In genomic region chr15:74769463-74770025, GRCh38 we compare ENCODE assay signal across 15 cellular contexts. TPM values are rescaled to one million over a fixed set of nuclear protein-coding genes. Genes with fewer than 3 reads are reported as not detected.
A peak's percentile ranks its signal among the peaks of the same experiment; 100 is the strongest.
DNase-seq lines count a peak whose midpoint lies in the region; ATAC-seq and TF ChIP-seq lines count a peak whose summit lies in the region.
"Had no signal": no experiment of that assay in that cellular context is flagged by ENCODE, and none has a peak within 500 bp of the region (broad histone marks: within the 10 kb centered on the region; RNA-seq: fewer than 3 reads in every experiment).

No MANE protein-coding gene starts in this region.

- H3K27ac Mint-ChIP-seq in activated CD4-positive, alpha-beta T cell treated with anti-CD3 and anti-CD28 coated beads, Interleukin-2, amount 10 ng/mL, durations not matched to agents 24 days and 14 days = no peak overlapping the region
- no peak overlapping the region for H3K27ac Mint-ChIP-seq in natural killer cell

- intact Hi-C loops in activated CD4-positive, alpha-beta T cell treated with anti-CD3 and anti-CD28 coated beads, Interleukin-2, amount 10 ng/mL, durations not matched to agents 24 days and 14 days (cut with micrococcal nuclease) = loop anchor here (1.0 to 2.0 kb wide), 3 partner anchors 17 to 395 kb away; no protein-coding TSS in a partner anchor
- intact Hi-C loops in natural killer cell (cut with micrococcal nuclease) = loop anchor here (1.0 to 2.0 kb wide), 2 partner anchors 134 to 395 kb away; no protein-coding TSS in a partner anchor

- no peak for ATAC-seq in natural killer cell
- ATAC-seq in GM19467 (IDR thresholded peaks at IDR 0.05; ENCODE audit: unreplicated experiment) = no peak

- H3K36me3 ChIP-seq in HEK293 (ENCODE audit: control insufficient read depth in 2 of 2, insufficient read depth in 1 of 2, low read length in 2 of 2) = no peaks in the 10 kb centered on the region
- H3K36me3 ChIP-seq: BLaER1 had no signal

- no peaks in the 10 kb centered on the region for H3K9me3 ChIP-seq in HEK293 (ENCODE audit: control insufficient read depth, insufficient read depth, low read depth, low read length)
- H3K9me3 ChIP-seq: BLaER1 had no signal

- H3K4me3 ChIP-seq in HEK293 (ENCODE audit: low read depth, low read length) = no peak overlapping the region
- H3K4me3 ChIP-seq: K562 had no signal

- TF ChIP-seq CTCF in HEK293 (tag by site-specific recombination; IDR thresholded peaks at IDR 0.05) (no peak), VCaP (conservative IDR thresholded peaks at IDR 0.05) (no peak), natural killer cell (IDR thresholded peaks at IDR 0.05) (no peak)

- H3K27ac ChIP-seq in HEK293 (ENCODE audit: extremely low read depth, low read depth, low read length) (no peak overlapping the region), VCaP (peak overlapping the region; percentile 65; the same call in 1 of the 2 replicates)
- H3K27ac ChIP-seq: BLaER1 had no signal

- no peaks in the 10 kb centered on the region for H3K4me1 ChIP-seq in HEK293 (ENCODE audit: control insufficient read depth, insufficient read depth, low read length)

- POLR2A ChIA-PET in HEK293 (lab: Yijun Ruan, JAX) = interaction anchor here (1.3 to 2.0 kb wide), 7 partner anchors 12 to 168 kb away, joined by 3 to 10 read pairs (median 5); partner anchors contain the start of genes COX5A and CSK

- peaks cover 4% of the 10 kb centered on the region for H3K27me3 Mint-ChIP-seq in activated CD4-positive, alpha-beta T cell treated with anti-CD3 and anti-CD28 coated beads, Interleukin-2, amount 10 ng/mL, durations not matched to agents 24 days and 14 days
- peaks cover 7 to 11% of the 10 kb centered on the region in 2 donors for H3K27me3 Mint-ChIP-seq in natural killer cell (ENCODE audit: low read depth in 2 of 2)

- no peaks in the 10 kb centered on the region for H3K36me3 Mint-ChIP-seq in activated CD4-positive, alpha-beta T cell treated with anti-CD3 and anti-CD28 coated beads, Interleukin-2, amount 10 ng/mL, durations not matched to agents 24 days and 14 days (ENCODE audit: low read depth)
- no peaks in the 10 kb centered on the region for H3K36me3 Mint-ChIP-seq in natural killer cell
- H3K36me3 Mint-ChIP-seq: CD14-positive monocyte; CD4-positive, alpha-beta memory T cell had no signal

- H3K4me3 Mint-ChIP-seq in activated CD4-positive, alpha-beta T cell treated with anti-CD3 and anti-CD28 coated beads, Interleukin-2, amount 10 ng/mL, durations not matched to agents 24 days and 14 days = no peak overlapping the region
- H3K4me3 Mint-ChIP-seq in natural killer cell = no peak overlapping the region

- CTCF ChIA-PET in HEK293 (lab: Yijun Ruan, JAX) = interaction anchor here (0.6 to 21.6 kb wide), 65 partner anchors 11 to 1487 kb away, joined by 3 to 800 read pairs (median 6); partner anchors contain the start of genes CPLX3, CSK, CYP1A1 and CYP1A2

- peak; percentile 54 for DNase-seq in activated CD4-positive, alpha-beta T cell treated with anti-CD3 and anti-CD28 coated beads, Interleukin-2, amount 10 ng/mL, durations not matched to agents 24 days and 14 days
- no peak for DNase-seq in activated CD4-positive, alpha-beta T cell treated with anti-CD3 and anti-CD28 coated beads, Interleukin-2, amount 50 U/mL, for 1 hour
- no peak for DNase-seq in natural killer cell
- DNase-seq in NCI-H146 treated with DMSO at 0.1 percent for 48 hours (lab: John Stamatoyannopoulos, UW; ENCODE audit: unreplicated experiment) = no peak
- DNase-seq: GOT3 had no signal

- H3K9me3 Mint-ChIP-seq in activated CD4-positive, alpha-beta T cell treated with anti-CD3 and anti-CD28 coated beads, Interleukin-2, amount 10 ng/mL, durations not matched to agents 24 days and 14 days = no peaks in the 10 kb centered on the region
- H3K9me3 Mint-ChIP-seq in natural killer cell = no peaks in the 10 kb centered on the region
- H3K9me3 Mint-ChIP-seq: CD14-positive monocyte; CD4-positive, alpha-beta memory T cell had no signal

- H3K4me1 Mint-ChIP-seq in activated CD4-positive, alpha-beta T cell treated with anti-CD3 and anti-CD28 coated beads, Interleukin-2, amount 10 ng/mL, durations not matched to agents 24 days and 14 days = peaks cover 30% of the 10 kb centered on the region
- peaks cover 6 to 11% of the 10 kb centered on the region in 2 donors for H3K4me1 Mint-ChIP-seq in natural killer cell

TF ChIP-seq in HEK293, 187 proteins besides CTCF, POLR2A, EP300 and RAD21:
- TF ChIP-seq GLIS2 (tag by site-specific recombination; IDR thresholded peaks at IDR 0.05) (no peak), SCRT1 (tag by site-specific recombination; IDR thresholded peaks at IDR 0.05; ENCODE audit: borderline replicate concordance) (peak; percentile 88), ZNF621 (tag by site-specific recombination; IDR thresholded peaks at IDR 0.05) (no peak), ZNF664 (tag by site-specific recombination; IDR thresholded peaks at IDR 0.05) (peak; percentile 85), ZSCAN18 (tag by site-specific recombination; IDR thresholded peaks at IDR 0.05) (no peak), SCRT2 (tag by site-specific recombination; IDR thresholded peaks at IDR 0.05) (peak; percentile 95), ZNF114 (tag by site-specific recombination; IDR thresholded peaks at IDR 0.05) (no peak), ZNF292 (tag by site-specific recombination; IDR thresholded peaks at IDR 0.05; ENCODE audit: borderline replicate concordance, low read depth) (no peak), PRDM1 (tag by site-specific recombination; IDR thresholded peaks at IDR 0.05) (no peak), ZNF362 (tag by site-specific recombination; IDR thresholded peaks at IDR 0.05) (peak; percentile 67), ZNF785 (tag by site-specific recombination; IDR thresholded peaks at IDR 0.05) (no peak)

RNA-seq across cellular contexts. Expression of gene CSK, which starts 12.3 kb away (rescaled TPM):
- total RNA-seq in activated CD4-positive, alpha-beta T cell treated with anti-CD3 and anti-CD28 coated beads, Interleukin-2, amount 10 ng/mL, durations not matched to agents 24 days and 14 days = 332 and 340 TPM in 2 replicates
- total RNA-seq in natural killer cell = 100 to 1,000 TPM; 282 to 334 (median 287) TPM

RNA-seq across cellular contexts. Expression of gene CYP1A2, which starts 20.9 kb away (rescaled TPM):
- not detected in 2 replicates for total RNA-seq in activated CD4-positive, alpha-beta T cell treated with anti-CD3 and anti-CD28 coated beads, Interleukin-2, amount 10 ng/mL, durations not matched to agents 24 days and 14 days
- total RNA-seq in natural killer cell = not detected
- total RNA-seq: CD4-positive, alpha-beta memory T cell; Daoy; H7; IMR-90; K562 had no signal

RNA-seq across cellular contexts. Expression of gene LMAN1L, which starts 43.1 kb away (rescaled TPM):
- 0.33 and 0.36 TPM in 2 replicates for total RNA-seq in activated CD4-positive, alpha-beta T cell treated with anti-CD3 and anti-CD28 coated beads, Interleukin-2, amount 10 ng/mL, durations not matched to agents 24 days and 14 days
- total RNA-seq in natural killer cell = 1 to 10 TPM in 1 of 3 donors, under 1 TPM in 2; 0.72 to 1.1 (median 0.94) TPM
- total RNA-seq: Daoy, H7, IMR-90, K562 had no signal

RNA-seq across cellular contexts. Expression of gene CYP1A1, which starts 44.2 kb away (rescaled TPM):
- total RNA-seq in activated CD4-positive, alpha-beta T cell treated with anti-CD3 and anti-CD28 coated beads, Interleukin-2, amount 10 ng/mL, durations not matched to agents 24 days and 14 days = 0.31 and 0.42 TPM in 2 replicates
- under 1 TPM in 1 of 3 donors, not detected in 2; 0.33 TPM for total RNA-seq in natural killer cell

RNA-seq across cellular contexts. Expression of gene CPLX3, which starts 56.9 kb away (rescaled TPM):
- total RNA-seq in activated CD4-positive, alpha-beta T cell treated with anti-CD3 and anti-CD28 coated beads, Interleukin-2, amount 10 ng/mL, durations not matched to agents 24 days and 14 days = 0.09 TPM in 2 replicates
- under 1 TPM in 2 of 3 donors, not detected in 1; 0.16 to 0.93 TPM for total RNA-seq in natural killer cell
- total RNA-seq: CD4-positive, alpha-beta memory T cell; Daoy; IMR-90; K562 had no signal
